ENCODE assay signal across 16 cellular contexts in genomic region chr7:104951546-104951945, GRCh38.
DNase-seq lines count a peak whose midpoint lies in the region; ATAC-seq, FAIRE-seq and TF ChIP-seq lines count a peak whose summit lies in the region.
"Had no signal": no experiment of that assay in that cellular context is flagged by ENCODE, and none has a peak within 500 bp of the region (broad histone marks: within the 10 kb centered on the region; RNA-seq: fewer than 3 reads in every experiment).

No MANE protein-coding gene starts in this region.

- H3K36me3 Mint-ChIP-seq in T-helper 1 cell treated with Interleukin-12 subunit alpha and Interleukin-12 subunit beta and Interleukin-4 antibody, amounts not matched to agents 30 μg/mL and 1 μg/mL, for 36 hours (ENCODE audit: low read depth), result peaks cover 27% of the 10 kb centered on the region
- H3K36me3 Mint-ChIP-seq in memory B cell, result peaks cover 13% of the 10 kb centered on the region

- DNase-seq in T-helper 1 cell, result no peak
- DNase-seq in bronchial epithelial cell (ENCODE audit: low read depth), result peak; percentile 47
- DNase-seq in memory B cell (ENCODE audit: low spot score in 2 of 2), result no peak
- peak; percentile 84 to 90 for DNase-seq in tibial artery
- no peak for DNase-seq in stimulated activated CD8-positive, alpha-beta memory T cell treated with anti-CD3 and anti-CD28 coated beads, Interleukin-4, amount 100 ng/mL, for 48 hours
- DNase-seq in effector CD8-positive, alpha-beta T cell (lab: John Stamatoyannopoulos, UW), result no peak
- no peak for DNase-seq in NCI-H2029 treated with DMSO at 0.1 percent for 48 hours (lab: John Stamatoyannopoulos, UW)
- DNase-seq: 8988T; activated CD4-positive, alpha-beta T cell treated with anti-CD3 and anti-CD28 coated beads for 1 hour; activated naive CD4-positive, alpha-beta T cell treated with Interleukin-2 at 50 U/mL for 16 hours; DMS79 treated with DMSO at 0.1 percent for 48 hours; MM.1S; NCI-H748 treated with DMSO at 0.1 percent for 48 hours; small intestine had no signal

- H3K4me1 ChIP-seq in tibial artery, result peaks cover 0 to 24% (median 6%) of the 10 kb centered on the region in 4 donors

- ATAC-seq in memory B cell (ENCODE audit: low read depth), result no peak

- H3K4me1 Mint-ChIP-seq in T-helper 1 cell treated with Interleukin-12 subunit alpha and Interleukin-12 subunit beta and Interleukin-4 antibody, amounts not matched to agents 30 μg/mL and 1 μg/mL, for 36 hours (ENCODE audit: low read depth), result peaks cover 57% of the 10 kb centered on the region
- H3K4me1 Mint-ChIP-seq in memory B cell, result peaks cover 30% of the 10 kb centered on the region

- intact Hi-C loops in tibial artery (cut with DNase I; ENCODE audit: low total_unique reads), result no loop called here

- H3K4me3 ChIP-seq in bronchial epithelial cell (ENCODE audit: low read depth, low read length) (no peak overlapping the region), tibial artery (peak overlapping the region in 1 of 2 donors; percentile 2)

- H3K36me3 ChIP-seq in bronchial epithelial cell (ENCODE audit: control insufficient read depth, insufficient read depth, low read length) (no peaks in the 10 kb centered on the region), tibial artery (no peaks in the 10 kb centered on the region)

- FAIRE-seq in bronchial epithelial cell (lab: Jason Lieb, UNC), result no peak
- FAIRE-seq: GM18507, small intestine had no signal

- H3K27me3 Mint-ChIP-seq in T-helper 1 cell treated with Interleukin-12 subunit alpha and Interleukin-12 subunit beta and Interleukin-4 antibody, amounts not matched to agents 30 μg/mL and 1 μg/mL, for 36 hours (ENCODE audit: low read depth), result no peaks in the 10 kb centered on the region
- H3K27me3 Mint-ChIP-seq in memory B cell, result no peaks in the 10 kb centered on the region

- H3K9me3 Mint-ChIP-seq in T-helper 1 cell treated with Interleukin-12 subunit alpha and Interleukin-12 subunit beta and Interleukin-4 antibody, amounts not matched to agents 30 μg/mL and 1 μg/mL, for 36 hours, result no peaks in the 10 kb centered on the region
- H3K9me3 Mint-ChIP-seq in memory B cell, result no peaks in the 10 kb centered on the region

- H3K27me3 ChIP-seq in bronchial epithelial cell (ENCODE audit: control insufficient read depth, insufficient read depth, low read length) (no peaks in the 10 kb centered on the region), tibial artery (no peaks in the 10 kb centered on the region)

- no peak for TF ChIP-seq CTCF in bronchial epithelial cell (IDR thresholded peaks at IDR 0.05; ENCODE audit: insufficient read depth, low read length, severe bottlenecking)
- TF ChIP-seq CTCF in tibial artery (IDR thresholded peaks at IDR 0.05), result no peak

- H3K27ac Mint-ChIP-seq in T-helper 1 cell treated with Interleukin-12 subunit alpha and Interleukin-12 subunit beta and Interleukin-4 antibody, amounts not matched to agents 30 μg/mL and 1 μg/mL, for 36 hours, result peak overlapping the region; percentile 29
- peak overlapping the region; percentile 7 for H3K27ac Mint-ChIP-seq in memory B cell

- peak overlapping the region; percentile 83 to 85 for H3K27ac ChIP-seq in tibial artery

- H3K4me3 Mint-ChIP-seq in T-helper 1 cell treated with Interleukin-12 subunit alpha and Interleukin-12 subunit beta and Interleukin-4 antibody, amounts not matched to agents 30 μg/mL and 1 μg/mL, for 36 hours, result no peak overlapping the region
- peak overlapping the region; percentile 39 for H3K4me3 Mint-ChIP-seq in memory B cell

- H3K9me3 ChIP-seq in tibial artery, result no peaks in the 10 kb centered on the region

Comparison
In these comparisons a context has a peak if more than half of its experiments do, and no peak if none do; other contexts are left out.
1. DNase-seq: peak in bronchial epithelial cell (single experiment) and tibial artery (2 of 2); none in T-helper 1 cell (0 of 5), memory B cell (0 of 2), stimulated activated CD8-positive, alpha-beta memory T cell treated with anti-CD3 and anti-CD28 coated beads, Interleukin-4, amount 100 ng/mL, for 48 hours (single experiment), effector CD8-positive, alpha-beta T cell (single experiment) and NCI-H2029 treated with DMSO at 0.1 percent for 48 hours (single experiment).